Comparison of ENCODE assay signal across 1 cellular context in genomic region chr5:141319202-141319601, GRCh38.
TF ChIP-seq lines count a peak whose summit lies in the region.

No MANE protein-coding gene starts in this region.

TF ChIP-seq in HepG2, 621 proteins besides CTCF, POLR2A, EP300 and RAD21:
- no peak for TF ChIP-seq STAT5B (CRISPR knock-in tag; IDR thresholded peaks at IDR 0.05)
- no peak for TF ChIP-seq SP1 (IDR thresholded peaks at IDR 0.05)
- no peak for TF ChIP-seq SP1 (CRISPR knock-in tag; IDR thresholded peaks at IDR 0.05)
- TF ChIP-seq ZNF572 (CRISPR knock-in tag; IDR thresholded peaks at IDR 0.05), result no peak
- TF ChIP-seq MZF1 (CRISPR knock-in tag; IDR thresholded peaks at IDR 0.05; ENCODE audit: borderline replicate concordance), result no peak
